2 cellular contexts compared by ENCODE assay signal in genomic region chr10:131453772-131454634, GRCh38.
TF ChIP-seq lines count a peak whose summit lies in the region.

No MANE protein-coding gene starts in this region.

TF ChIP-seq in IMR-90, 13 proteins besides CTCF, POLR2A, EP300 and RAD21:
- no peak for TF ChIP-seq CEBPB (IDR thresholded peaks at IDR 0.05; ENCODE audit: low read depth, low read length)
- no peak for TF ChIP-seq MAZ (IDR thresholded peaks at IDR 0.05; ENCODE audit: borderline replicate concordance, low read depth, low read length)
- no peak for TF ChIP-seq MXI1 (IDR thresholded peaks at IDR 0.05; ENCODE audit: borderline replicate concordance, low read depth, low read length)
- no peak for TF ChIP-seq USF2 (IDR thresholded peaks at IDR 0.05; ENCODE audit: low read depth, low read length)
- no peak for TF ChIP-seq NFE2L2 (IDR thresholded peaks at IDR 0.05; ENCODE audit: low read depth, low read length)
- TF ChIP-seq BHLHE40 (IDR thresholded peaks at IDR 0.05; ENCODE audit: low read depth, low read length): no peak
TF ChIP-seq in IMR-90: peak in this region for 0.

TF ChIP-seq in H1, 55 proteins besides CTCF, POLR2A, EP300 and RAD21:
- TF ChIP-seq E2F6 (IDR thresholded peaks at IDR 0.05): peak; percentile 68
- peak; percentile 72 for TF ChIP-seq SAP30 (IDR thresholded peaks at IDR 0.05; ENCODE audit: insufficient read depth, insufficient replicate concordance, low read length)
- TF ChIP-seq MAX (IDR thresholded peaks at IDR 0.05): peak; percentile 86
- no peak for TF ChIP-seq SP1 (IDR thresholded peaks at IDR 0.05; ENCODE audit: low read depth, low read length)
- 0 out of 4 replicates have a peak, but pooled peaks of 1 of the 2 experiments have one; percentile 75 for TF ChIP-seq HDAC2 (IDR thresholded peaks at IDR 0.05; ENCODE audit: borderline replicate concordance in 1 of 2, low read depth in 2 of 2, low read length in 2 of 2)
- TF ChIP-seq TCF12 (IDR thresholded peaks at IDR 0.05; ENCODE audit: low read depth, low read length): 0 out of 2 replicates have a peak, but pooled peaks have one; percentile 14
- 0 out of 2 replicates have a peak, but pooled peaks have one; percentile 29 for TF ChIP-seq YY1 (IDR thresholded peaks at IDR 0.05; ENCODE audit: low read depth, low read length)
- no peak for TF ChIP-seq RNF2 (IDR thresholded peaks at IDR 0.05; ENCODE audit: borderline replicate concordance, low read depth, low read length, missing control alignments, poor library complexity, severe bottlenecking)
- TF ChIP-seq TAF7 (optimal IDR thresholded peaks at IDR 0.05; ENCODE audit: borderline replicate concordance, low read depth, low read length): no peak
